Comparison of ENCODE assay signal across 1 cellular context in genomic region chr11:135033545-135033944, GRCh38.
A peak's percentile ranks its signal among the peaks of the same experiment; 100 is the strongest.
TF ChIP-seq lines count a peak whose summit lies in the region.

No MANE protein-coding gene starts in this region.

TF ChIP-seq in H1, 55 proteins besides CTCF, POLR2A, EP300 and RAD21 (continued from another document):
- TF ChIP-seq E2F6 (IDR thresholded peaks at IDR 0.05) (peak; percentile 96), GABPA (IDR thresholded peaks at IDR 0.05; ENCODE audit: borderline replicate concordance, insufficient read depth, low read length) (no peak), KDM5A (IDR thresholded peaks at IDR 0.05; ENCODE audit: low read length) (no peak), SP2 (IDR thresholded peaks at IDR 0.05; ENCODE audit: low read length) (no peak), CEBPB (IDR thresholded peaks at IDR 0.05; ENCODE audit: low read depth, low read length) (no peak), CTBP2 (IDR thresholded peaks at IDR 0.05; ENCODE audit: borderline replicate concordance, insufficient read depth, insufficient read length, low read length) (no peak), TBP (IDR thresholded peaks at IDR 0.05; ENCODE audit: low read depth, low read length) (no peak), JUND (IDR thresholded peaks at IDR 0.05; ENCODE audit: low read length) (no peak), SP4 (IDR thresholded peaks at IDR 0.05; ENCODE audit: low read length) (no peak), PHF8 (conservative IDR thresholded peaks at IDR 0.05; ENCODE audit: low read depth, low read length) (no peak), EZH2 (IDR thresholded peaks at IDR 0.05; ENCODE audit: low read depth, low read length, severe bottlenecking) (no peak), TEAD4 (IDR thresholded peaks at IDR 0.05; ENCODE audit: low read depth, low read length) (peak; percentile 88), BRCA1 (IDR thresholded peaks at IDR 0.05; ENCODE audit: low read depth, low read length) (no peak), CBX5 (IDR thresholded peaks at IDR 0.05; ENCODE audit: low read depth, low read length) (no peak), ATF2 (IDR thresholded peaks at IDR 0.05; ENCODE audit: low read length) (no peak), EGR1 (IDR thresholded peaks at IDR 0.05; ENCODE audit: borderline replicate concordance, low read depth, low read length) (no peak), HDAC6 (IDR thresholded peaks at IDR 0.05; ENCODE audit: low read depth, low read length) (no peak)
- TF ChIP-seq, protein P1, sequence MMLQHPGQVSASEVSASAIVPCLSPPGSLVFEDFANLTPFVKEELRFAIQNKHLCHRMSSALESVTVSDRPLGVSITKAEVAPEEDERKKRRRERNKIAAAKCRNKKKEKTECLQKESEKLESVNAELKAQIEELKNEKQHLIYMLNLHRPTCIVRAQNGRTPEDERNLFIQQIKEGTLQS (IDR thresholded peaks at IDR 0.05; ENCODE audit: insufficient read depth, low read depth, low read length), result 0 out of 2 replicates have a peak, but pooled peaks have one; percentile 37
